10 cellular contexts compared by ENCODE assay signal in the genomic region with DNA sequence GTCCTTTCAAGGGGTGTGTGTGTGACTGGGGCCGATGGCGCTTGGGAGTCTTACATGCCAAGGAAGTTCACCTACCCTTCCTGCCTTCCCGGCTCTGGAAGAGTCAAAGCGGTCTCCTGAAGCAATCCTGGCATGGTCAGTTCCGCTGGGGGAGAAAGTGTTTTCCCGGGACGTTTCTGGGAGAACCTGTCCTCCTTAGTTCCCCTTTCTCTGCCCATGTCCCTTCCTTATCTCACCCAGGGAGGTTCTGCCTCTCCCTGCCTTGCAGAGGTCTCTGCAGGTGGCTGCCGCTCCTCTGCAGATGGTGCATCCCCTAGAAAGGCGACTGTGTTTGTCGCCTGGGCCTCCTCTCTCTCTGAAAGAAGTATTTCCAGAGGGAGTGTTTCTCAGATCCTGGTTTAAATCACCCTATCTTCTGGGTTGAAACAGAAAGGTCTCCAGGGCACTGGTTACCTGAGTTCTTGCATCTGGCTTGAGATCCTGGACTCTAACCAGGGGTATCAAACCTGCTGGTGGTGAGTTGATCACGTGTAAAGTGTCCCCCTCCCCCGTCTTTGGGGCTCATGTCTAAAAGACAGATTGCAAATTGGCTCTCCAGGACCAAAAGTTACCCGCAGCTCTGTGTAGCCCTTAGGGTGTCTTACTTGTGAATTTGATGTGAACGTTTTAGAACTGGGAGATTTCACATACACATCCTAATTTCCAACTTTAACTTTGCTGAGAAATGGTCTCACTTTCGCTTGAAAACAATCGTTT. TPM values are rescaled to one million over a fixed set of nuclear protein-coding genes. Genes with fewer than 3 reads are reported as not detected.
DNase-seq lines count a peak whose midpoint lies in the region; ATAC-seq and TF ChIP-seq lines count a peak whose summit lies in the region.
"Had no signal": no experiment of that assay in that cellular context is flagged by ENCODE, and none has a peak within 500 bp of the region (broad histone marks: within the 10 kb centered on the region; RNA-seq: fewer than 3 reads in every experiment).

No MANE protein-coding gene starts in this region.

- H3K27me3 ChIP-seq in Karpas-422 (ENCODE audit: low read length) (peaks cover 6% of the 10 kb centered on the region), neural progenitor cell (peaks cover 66% of the 10 kb centered on the region)

- no peaks in the 10 kb centered on the region for H3K9me2 ChIP-seq in Karpas-422 (replicated peaks; ENCODE audit: insufficient read depth, low read length)

- peaks cover 3% of the 10 kb centered on the region for H3K9me3 Mint-ChIP-seq in neural progenitor cell

- peaks cover 15% of the 10 kb centered on the region for H3K4me1 Mint-ChIP-seq in neural progenitor cell

- no peaks in the 10 kb centered on the region for H3K36me3 Mint-ChIP-seq in neural progenitor cell

- peak overlapping the region; percentile 86 for H3K4me3 Mint-ChIP-seq in neural progenitor cell

- no peaks in the 10 kb centered on the region for H4K20me1 ChIP-seq in Karpas-422 (ENCODE audit: insufficient read depth, low read depth, low read length)
- peaks cover 14% of the 10 kb centered on the region for H4K20me1 ChIP-seq in neural progenitor cell (ENCODE audit: low read depth)

- H3K4me1 ChIP-seq in ES-I3 (ENCODE audit: insufficient read depth, low read length) = peaks cover 5% of the 10 kb centered on the region; the same call in 1 of the 2 replicates
- peaks cover 46% of the 10 kb centered on the region for H3K4me1 ChIP-seq in Karpas-422 (ENCODE audit: low read length)
- peaks cover 19% of the 10 kb centered on the region for H3K4me1 ChIP-seq in neural progenitor cell
- H3K4me1 ChIP-seq: foreskin keratinocyte had no signal

- no peak overlapping the region for H2AFZ ChIP-seq in Karpas-422 (ENCODE audit: low read length)
- peak overlapping the region; percentile 61 for H2AFZ ChIP-seq in neural progenitor cell (replicated peaks)

- no peak overlapping the region for H3K27ac Mint-ChIP-seq in neural progenitor cell

- ATAC-seq in HG03039 (IDR thresholded peaks at IDR 0.05; ENCODE audit: unreplicated experiment) (no peak), GM18519 (IDR thresholded peaks at IDR 0.05; ENCODE audit: low FRiP score, unreplicated experiment) (no peak), HG03469 (IDR thresholded peaks at IDR 0.05; ENCODE audit: unreplicated experiment) (no peak)
- ATAC-seq: foreskin keratinocyte had no signal

- H3K36me3 ChIP-seq in ES-I3 (ENCODE audit: insufficient read depth, low read length) = no peaks in the 10 kb centered on the region
- no peaks in the 10 kb centered on the region for H3K36me3 ChIP-seq in Karpas-422 (ENCODE audit: insufficient read depth, low read length)
- no peaks in the 10 kb centered on the region for H3K36me3 ChIP-seq in neural progenitor cell

- peak overlapping the region; percentile 37 for H3K27ac ChIP-seq in Karpas-422 (ENCODE audit: low read length)
- peak overlapping the region; percentile 2 for H3K27ac ChIP-seq in caudate nucleus (ENCODE audit: low read depth, low read length)
- no peak overlapping the region for H3K27ac ChIP-seq in neural progenitor cell
- H3K27ac ChIP-seq: foreskin keratinocyte had no signal

- no peaks in the 10 kb centered on the region for H3F3A ChIP-seq in neural progenitor cell (ENCODE audit: low read depth)

- peaks cover 38% of the 10 kb centered on the region for H3K27me3 Mint-ChIP-seq in neural progenitor cell (ENCODE audit: insufficient read depth, low read depth)

- H3K9ac ChIP-seq in ES-I3 (ENCODE audit: low read depth, low read length) (peak overlapping the region; percentile 61; the same call in 1 of the 2 replicates), Karpas-422 (ENCODE audit: low read length) (peak overlapping the region; percentile 53), neural progenitor cell (no peak overlapping the region)

- H3K4me3 ChIP-seq in Karpas-422 (ENCODE audit: low read length) = peak overlapping the region; percentile 62
- H3K4me3 ChIP-seq in neural progenitor cell = no peak overlapping the region

- H3K79me2 ChIP-seq in Karpas-422 (ENCODE audit: low read length) (no peaks in the 10 kb centered on the region), neural progenitor cell (ENCODE audit: low read depth) (no peaks in the 10 kb centered on the region)

- DNase-seq in Karpas-422 = peak; percentile 55
- DNase-seq in caudate nucleus (lab: John Stamatoyannopoulos, UW) = peak in 1 of 61 donors; percentile 22
- peak; percentile 11 for DNase-seq in neural progenitor cell (ENCODE audit: low spot score)
- DNase-seq in AG08396 (ENCODE audit: low spot score) = no peak
- DNase-seq: foreskin keratinocyte, NCI-H345 had no signal

- H3K4me2 ChIP-seq in Karpas-422 (ENCODE audit: low read depth, low read length, poor library complexity, severe bottlenecking) (peak overlapping the region; percentile 74), neural progenitor cell (peak overlapping the region; percentile 35)

- H3K9me3 ChIP-seq in ES-I3 (ENCODE audit: control insufficient read depth, insufficient read depth, low read length) (no peaks in the 10 kb centered on the region), Karpas-422 (ENCODE audit: low read length) (no peaks in the 10 kb centered on the region), neural progenitor cell (ENCODE audit: low read depth) (no peaks in the 10 kb centered on the region)

- no peak for TF ChIP-seq CTCF in neural progenitor cell (IDR thresholded peaks at IDR 0.05)

RNA-seq across cellular contexts. Expression of a gene that starts 1.9 kb away (rescaled TPM):
- total RNA-seq in Karpas-422 (2014; rRNA removed; shearing (Covaris generic); ENCODE audit: low replicate concordance) = 9.0 and 21.7 TPM in 2 replicates
- 5.0 and 9.5 TPM in 2 replicates for total RNA-seq in neural progenitor cell (ENCODE audit: low replicate concordance)
- total RNA-seq: foreskin keratinocyte had no signal
